9 cellular contexts compared by ENCODE assay signal in the genomic region with DNA sequence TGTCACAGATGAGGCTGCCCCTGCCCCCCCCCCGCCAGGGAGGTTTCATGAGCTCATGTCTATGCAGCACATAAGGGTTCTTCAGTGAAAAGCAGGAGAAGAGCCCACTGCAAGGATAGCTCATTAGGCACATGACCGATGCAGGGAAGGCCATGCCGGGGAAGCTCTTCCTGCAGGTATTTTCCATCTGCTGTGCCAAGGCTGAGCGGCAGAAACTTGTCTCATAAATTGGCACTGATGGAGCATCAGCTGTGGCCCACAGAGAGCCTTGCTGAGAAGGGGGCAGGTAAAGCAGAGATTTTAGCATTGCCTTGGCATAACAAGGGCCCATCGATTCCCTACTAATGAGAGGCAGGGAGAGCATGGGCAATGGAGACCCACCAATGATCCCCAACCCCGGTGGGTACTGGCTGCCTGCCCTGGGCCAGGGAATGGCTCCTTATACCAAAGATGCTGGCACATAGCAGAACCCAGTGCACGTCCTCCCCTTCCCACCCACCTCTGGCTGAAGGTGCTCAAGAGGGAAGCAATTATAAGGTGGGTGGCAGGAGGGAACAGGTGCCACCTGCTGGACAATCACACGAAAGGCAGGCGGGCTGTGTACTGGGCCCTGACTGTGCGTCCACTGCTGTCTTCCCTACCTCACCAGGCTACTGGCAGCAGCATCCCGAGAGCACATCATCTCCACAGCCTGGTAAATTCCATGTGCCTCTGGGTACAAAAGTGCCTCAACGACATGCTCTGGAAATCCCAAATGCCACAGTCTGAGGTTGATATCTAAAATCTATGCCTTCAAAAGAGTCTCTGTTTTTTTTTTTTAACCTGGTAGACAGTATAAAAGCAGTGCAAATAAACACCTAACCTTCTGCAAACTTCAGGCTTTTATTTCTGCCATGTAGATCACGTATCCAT. TPM values are rescaled to one million over a fixed set of nuclear protein-coding genes. Genes with fewer than 3 reads are reported as not detected.
DNase-seq lines count a peak whose midpoint lies in the region; ATAC-seq, FAIRE-seq and TF ChIP-seq lines count a peak whose summit lies in the region.
"Had no signal": no experiment of that assay in that cellular context is flagged by ENCODE, and none has a peak within 500 bp of the region (broad histone marks: within the 10 kb centered on the region; RNA-seq: fewer than 3 reads in every experiment).

No MANE protein-coding gene starts in this region.

- no peak for FAIRE-seq in D721Med (lab: Jason Lieb, UNC)

- H3K4me1 Mint-ChIP-seq in activated CD4-positive, alpha-beta T cell treated with anti-CD3 and anti-CD28 coated beads, Interleukin-2, amount 10 ng/mL, durations not matched to agents 7 days and 5 days: no peaks in the 10 kb centered on the region
- no peaks in the 10 kb centered on the region for H3K4me1 Mint-ChIP-seq in progenitor cell of endocrine pancreas (ENCODE audit: low read depth)

- no peak overlapping the region for H3K4me3 Mint-ChIP-seq in activated CD4-positive, alpha-beta T cell treated with anti-CD3 and anti-CD28 coated beads, Interleukin-2, amount 10 ng/mL, durations not matched to agents 7 days and 5 days
- H3K4me3 Mint-ChIP-seq in progenitor cell of endocrine pancreas (ENCODE audit: low read depth): no peak overlapping the region

- TF ChIP-seq CTCF in D721Med (IDR thresholded peaks at IDR 0.05; ENCODE audit: insufficient read depth, missing control alignments) (peak; percentile 76), fibroblast of villous mesenchyme (IDR thresholded peaks at IDR 0.05; ENCODE audit: insufficient read depth, low read depth, low read length) (peak; percentile 91), progenitor cell of endocrine pancreas (IDR thresholded peaks at IDR 0.05; ENCODE audit: unreplicated experiment) (peak; percentile 85)

- no peak overlapping the region for H3K27ac Mint-ChIP-seq in activated CD4-positive, alpha-beta T cell treated with anti-CD3 and anti-CD28 coated beads, Interleukin-2, amount 10 ng/mL, durations not matched to agents 7 days and 5 days
- H3K27ac Mint-ChIP-seq in progenitor cell of endocrine pancreas: no peak overlapping the region

- H3K36me3 Mint-ChIP-seq in activated CD4-positive, alpha-beta T cell treated with anti-CD3 and anti-CD28 coated beads, Interleukin-2, amount 10 ng/mL, durations not matched to agents 7 days and 5 days (ENCODE audit: low read depth): no peaks in the 10 kb centered on the region
- no peaks in the 10 kb centered on the region for H3K36me3 Mint-ChIP-seq in progenitor cell of endocrine pancreas (ENCODE audit: insufficient read depth)

- CTCF ChIA-PET in activated CD4-positive, alpha-beta T cell treated with anti-CD3 and anti-CD28 coated beads, Interleukin-2, amount 10 ng/mL, durations not matched to agents 7 days and 5 days (lab: Charles Lee): interaction anchor here (1.0 to 1.6 kb wide), 3 partner anchors 84 to 383 kb away, joined by 3 to 6 read pairs (median 4); no protein-coding TSS in a partner anchor

- no peaks in the 10 kb centered on the region for H3K9me3 Mint-ChIP-seq in activated CD4-positive, alpha-beta T cell treated with anti-CD3 and anti-CD28 coated beads, Interleukin-2, amount 10 ng/mL, durations not matched to agents 7 days and 5 days
- H3K9me3 Mint-ChIP-seq in progenitor cell of endocrine pancreas (ENCODE audit: low read depth): no peaks in the 10 kb centered on the region

- POLR2A ChIA-PET in activated CD4-positive, alpha-beta T cell treated with anti-CD3 and anti-CD28 coated beads, Interleukin-2, amount 10 ng/mL, durations not matched to agents 7 days and 5 days (lab: Charles Lee): no interaction called here

- peaks cover 14% of the 10 kb centered on the region for H3K27me3 Mint-ChIP-seq in activated CD4-positive, alpha-beta T cell treated with anti-CD3 and anti-CD28 coated beads, Interleukin-2, amount 10 ng/mL, durations not matched to agents 7 days and 5 days
- H3K27me3 Mint-ChIP-seq in progenitor cell of endocrine pancreas: peaks cover 17% of the 10 kb centered on the region

- peak; percentile 66 for DNase-seq in D721Med (ENCODE audit: insufficient read length, low spot score)
- DNase-seq in NCI-H2196 (lab: John Stamatoyannopoulos, UW; ENCODE audit: unreplicated experiment): peak; percentile 62
- peak; percentile 38 for DNase-seq in activated CD4-positive, alpha-beta T cell treated with anti-CD3 and anti-CD28 coated beads, Interleukin-2, amount 10 ng/mL, durations not matched to agents 7 days and 5 days
- peak; percentile 57 for DNase-seq in fibroblast of villous mesenchyme (ENCODE audit: low read depth)
- peak; percentile 43 for DNase-seq in progenitor cell of endocrine pancreas (ENCODE audit: low spot score, unreplicated experiment)
- DNase-seq in dedifferentiated amniotic fluid mesenchymal stem cell (ENCODE audit: extremely low spot score): no peak

- no peak overlapping the region for H3K4me3 ChIP-seq in fibroblast of villous mesenchyme (ENCODE audit: low read depth, low read length)
- H3K4me3 ChIP-seq: skin epidermis had no signal

- ATAC-seq in GM19328 (IDR thresholded peaks at IDR 0.05; ENCODE audit: unreplicated experiment): peak; percentile 96
- peak; percentile 90 for ATAC-seq in HG03135 (IDR thresholded peaks at IDR 0.05; ENCODE audit: unreplicated experiment)

RNA-seq across cellular contexts. Expression of gene STEAP3, which starts 41.4 kb away (rescaled TPM):
- total RNA-seq in activated CD4-positive, alpha-beta T cell treated with anti-CD3 and anti-CD28 coated beads, Interleukin-2, amount 10 ng/mL, durations not matched to agents 7 days and 5 days: under 1 TPM in 1 of 2 experiments, not detected in 1; 0.06 TPM
- 14.5 and 17.7 TPM in 2 replicates for total RNA-seq in fibroblast of villous mesenchyme
- total RNA-seq in progenitor cell of endocrine pancreas: 3.9 and 6.8 TPM in 2 replicates
